ENCODE assay signal across 17 cellular contexts in the genomic region with DNA sequence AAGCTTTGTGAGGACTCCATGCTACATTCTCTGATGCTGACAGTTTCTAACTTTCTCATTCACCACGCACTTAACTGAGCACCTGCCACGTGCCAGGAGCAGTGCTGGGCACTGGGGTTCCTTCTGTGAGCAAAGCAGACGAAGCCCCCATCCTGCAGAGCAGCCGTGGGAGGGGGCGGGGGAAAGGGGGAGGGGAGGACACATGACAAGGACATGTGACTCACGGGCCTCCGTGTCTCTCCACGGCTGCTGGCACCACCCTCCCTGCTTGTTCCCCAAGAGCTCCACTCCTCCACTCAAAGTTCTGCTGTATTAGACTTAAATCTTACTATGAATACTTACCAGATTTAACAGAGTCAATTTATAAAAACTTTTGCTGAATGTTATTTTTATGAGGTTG. TPM values are rescaled to one million over a fixed set of nuclear protein-coding genes. Genes with fewer than 3 reads are reported as not detected.
A peak's percentile ranks its signal among the peaks of the same experiment; 100 is the strongest.
DNase-seq lines count a peak whose midpoint lies in the region; ATAC-seq, FAIRE-seq and TF ChIP-seq lines count a peak whose summit lies in the region.
"Had no signal": no experiment of that assay in that cellular context is flagged by ENCODE, and none has a peak within 500 bp of the region (broad histone marks: within the 10 kb centered on the region; RNA-seq: fewer than 3 reads in every experiment).

No MANE protein-coding gene starts in this region.

- H3K36me3 Mint-ChIP-seq in neural progenitor cell: no peaks in the 10 kb centered on the region

- no peak overlapping the region for H2BK20ac ChIP-seq in H1 (ENCODE audit: low read length)

- H2BK5ac ChIP-seq in H1 (ENCODE audit: low read depth, low read length): no peak overlapping the region

- CTCF ChIA-PET in H1 (lab: Charles Lee; ENCODE audit: partially characterized antibody): no interaction called here

- TF ChIP-seq POLR2A in H1 (IDR thresholded peaks at IDR 0.05; ENCODE audit: control extremely low read depth in 1 of 2, low read depth in 2 of 2, low read length in 2 of 2): no peak
- no peak for TF ChIP-seq POLR2A in stomach (IDR thresholded peaks at IDR 0.05)

- no peak overlapping the region for H4K5ac ChIP-seq in H1 (ENCODE audit: insufficient read length, low read depth, low read length)

- no peaks in the 10 kb centered on the region for H3K79me1 ChIP-seq in H1 (ENCODE audit: low read depth, low read length)

- H3K79me2 ChIP-seq in Loucy (ENCODE audit: insufficient read depth, low read length): no peaks in the 10 kb centered on the region
- no peaks in the 10 kb centered on the region for H3K79me2 ChIP-seq in H1 (ENCODE audit: control insufficient read depth in 1 of 2, insufficient read depth in 2 of 2, low read length in 2 of 2)
- H3K79me2 ChIP-seq in neural progenitor cell (ENCODE audit: low read depth): no peaks in the 10 kb centered on the region

- H3K14ac ChIP-seq in H1 (ENCODE audit: insufficient read length): no peak overlapping the region

- H3K4ac ChIP-seq in H1 (replicated peaks; ENCODE audit: insufficient read length, low read depth, low read length): no peak overlapping the region

- H4K8ac ChIP-seq in H1 (ENCODE audit: extremely low read depth, insufficient read depth, low read length): no peak overlapping the region

- DNase-seq in NCI-H2227 (lab: John Stamatoyannopoulos, UW; ENCODE audit: unreplicated experiment) (peak; percentile 78), NCI-H2227 treated with DMSO at 0.1 percent for 48 hours (lab: John Stamatoyannopoulos, UW) (no peak), H1 (ENCODE audit: low read depth in 1 of 2, low spot score in 2 of 2) (no peak), neural progenitor cell (ENCODE audit: low spot score) (no peak), stomach (no peak)
- DNase-seq: EL; NCI-H1436; NCI-H2029 treated with DMSO at 0.1 percent for 48 hours; NCI-H524 treated with DMSO at 0.1 percent for 48 hours; NK-92 treated with Interleukin-12 subunit alpha and Interleukin-12 subunit beta, amount 100 ng/mL, for 24 hours; PC-3 had no signal

- ATAC-seq in HG03378 (IDR thresholded peaks at IDR 0.05; ENCODE audit: unreplicated experiment) (no peak), GM21381 (IDR thresholded peaks at IDR 0.05; ENCODE audit: unreplicated experiment) (no peak)
- ATAC-seq: PC-3 had no signal

- H3K9me3 Mint-ChIP-seq in neural progenitor cell: no peaks in the 10 kb centered on the region

- H3K9ac ChIP-seq in Loucy (ENCODE audit: low read depth, low read length, poor library complexity, severe bottlenecking) (no peak overlapping the region), H1 (replicated peaks in 1 of 4; ENCODE audit: extremely low read depth in 1 of 4, low read depth in 3 of 4, low read length in 3 of 4) (no peak overlapping the region), neural progenitor cell (no peak overlapping the region)
- H3K9ac ChIP-seq: BLaER1 treated with 17β-estradiol and CSF1 and Interleukin-3, amounts not matched to agents 10 nM and 100 nM had no signal

- H2BK12ac ChIP-seq in H1 (ENCODE audit: low read depth, low read length): no peak overlapping the region

- H3K4me3 ChIP-seq in Loucy (ENCODE audit: low read length, poor library complexity, severe bottlenecking) (no peak overlapping the region), H1 (ENCODE audit: extremely low read depth in 1 of 4, insufficient read depth in 2 of 4, low read depth in 3 of 4, low read length in 4 of 4) (no peak overlapping the region), neural progenitor cell (no peak overlapping the region), stomach (no peak overlapping the region)
- H3K4me3 ChIP-seq: BLaER1 treated with 17β-estradiol and CSF1 and Interleukin-3, amounts not matched to agents 10 nM and 100 nM had no signal

- H3K4me1 ChIP-seq in Loucy (ENCODE audit: insufficient read depth, low read length, poor library complexity, severe bottlenecking) (no peaks in the 10 kb centered on the region), H1 (replicated peaks in 1 of 4; ENCODE audit: control insufficient read depth in 3 of 4, insufficient read depth in 4 of 4, low read length in 3 of 4) (peaks cover 0 to 15% (median 7%) of the 10 kb centered on the region in 4 experiments; a peak in 5 of 7 replicates), neural progenitor cell (peaks cover 5% of the 10 kb centered on the region), stomach (peaks cover 0 to 8% (median 6%) of the 10 kb centered on the region in 4 donors)

- H3K27ac ChIP-seq in H1 (ENCODE audit: low read depth, low read length) (no peak overlapping the region), neural progenitor cell (no peak overlapping the region), stomach (no peak overlapping the region)
- H3K27ac ChIP-seq: 22Rv1; BLaER1 treated with 17β-estradiol and CSF1 and Interleukin-3, amounts not matched to agents 10 nM and 100 nM had no signal

- H4K20me1 ChIP-seq in Loucy (ENCODE audit: insufficient read depth, low read length, poor library complexity, severe bottlenecking) (no peaks in the 10 kb centered on the region), H1 (replicated peaks in 1 of 2; ENCODE audit: control insufficient read depth in 1 of 2, insufficient read depth in 2 of 2, low read length in 2 of 2) (no peaks in the 10 kb centered on the region), neural progenitor cell (ENCODE audit: low read depth) (no peaks in the 10 kb centered on the region)
- H4K20me1 ChIP-seq: BLaER1 treated with 17β-estradiol and CSF1 and Interleukin-3, amounts not matched to agents 10 nM and 100 nM had no signal

- no peaks in the 10 kb centered on the region for H3K9me2 ChIP-seq in Loucy (replicated peaks; ENCODE audit: low read depth, low read length)

- no peak for TF ChIP-seq RAD21 in H1 (IDR thresholded peaks at IDR 0.05 in 1 of 2, conservative IDR thresholded peaks at IDR 0.05 in 1 of 2; ENCODE audit: low read depth in 2 of 2, low read length in 2 of 2)

- peaks cover 18% of the 10 kb centered on the region for H3K4me1 Mint-ChIP-seq in neural progenitor cell

- H3K36me3 ChIP-seq in Loucy (ENCODE audit: insufficient read depth, low read length): no peaks in the 10 kb centered on the region
- H3K36me3 ChIP-seq in H1 (ENCODE audit: control insufficient read depth in 2 of 4, insufficient read depth in 4 of 4, low read length in 3 of 4): no peaks in the 10 kb centered on the region
- no peaks in the 10 kb centered on the region for H3K36me3 ChIP-seq in neural progenitor cell
- no peaks in the 10 kb centered on the region for H3K36me3 ChIP-seq in stomach
- H3K36me3 ChIP-seq: BLaER1 treated with 17β-estradiol and CSF1 and Interleukin-3, amounts not matched to agents 10 nM and 100 nM had no signal

- H3K4me2 ChIP-seq in Loucy (ENCODE audit: low read depth, low read length, poor library complexity, severe bottlenecking) (no peak overlapping the region), H1 (ENCODE audit: insufficient read depth in 1 of 2, low read depth in 2 of 2, low read length in 2 of 2) (no peak overlapping the region), neural progenitor cell (no peak overlapping the region)
- H3K4me2 ChIP-seq: BLaER1 treated with 17β-estradiol and CSF1 and Interleukin-3, amounts not matched to agents 10 nM and 100 nM had no signal

- TF ChIP-seq CTCF in Loucy (conservative IDR thresholded peaks at IDR 0.05; ENCODE audit: low read length) (no peak), H1 (IDR thresholded peaks at IDR 0.05; ENCODE audit: control extremely low read depth in 1 of 3, insufficient read depth in 1 of 3, low read depth in 1 of 3, low read length in 3 of 3) (no peak), neural progenitor cell (IDR thresholded peaks at IDR 0.05) (no peak), stomach (IDR thresholded peaks at IDR 0.05) (no peak)

- POLR2A ChIA-PET in H1 (lab: Charles Lee; ENCODE audit: partially characterized antibody): no interaction called here

- H3K27me3 Mint-ChIP-seq in neural progenitor cell (ENCODE audit: insufficient read depth, low read depth): peaks cover 6% of the 10 kb centered on the region

- H3K27me3 ChIP-seq in Loucy (ENCODE audit: insufficient read depth, low read length, poor library complexity, severe bottlenecking): no peaks in the 10 kb centered on the region
- H3K27me3 ChIP-seq in H1 (replicated peaks in 1 of 4; ENCODE audit: control insufficient read depth in 3 of 4, extremely low read depth in 1 of 4, insufficient read depth in 3 of 4, low read length in 3 of 4): peaks cover 0 to 4% (median 0%) of the 10 kb centered on the region in 4 experiments; a peak in 1 of 7 replicates
- H3K27me3 ChIP-seq in neural progenitor cell: no peaks in the 10 kb centered on the region
- peaks cover 0 to 7% (median 0%) of the 10 kb centered on the region in 3 donors for H3K27me3 ChIP-seq in stomach
- H3K27me3 ChIP-seq: BLaER1 treated with 17β-estradiol and CSF1 and Interleukin-3, amounts not matched to agents 10 nM and 100 nM had no signal

- no peak overlapping the region for H3K4me3 Mint-ChIP-seq in neural progenitor cell

- H3K56ac ChIP-seq in H1 (replicated peaks; ENCODE audit: insufficient read length, low read depth, low read length): no peak overlapping the region

- peak overlapping the region; percentile 36; the same call in 1 of the 2 replicates for H2BK15ac ChIP-seq in H1 (ENCODE audit: low read length)

- no peak overlapping the region for H3K18ac ChIP-seq in H1 (ENCODE audit: extremely low read depth, low read length)

- no peak overlapping the region for H3K23ac ChIP-seq in H1 (ENCODE audit: insufficient read length)

- WGBS in H1 (ENCODE audit: extremely low coverage in 1 of 2, insufficient coverage in 1 of 2, insufficient read length in 1 of 2, insufficient replicate concordance in 2 of 2, low coverage in 1 of 2, low lambda C conversion rate in 2 of 2, missing lambda C conversion rate in 1 of 2), 2 experiments: 75% methylated on average over 2 of the region's 8 CpGs; no CpG with 5 or more reads in 1 of the 2 experiments
- 22 to 32% (median 30%) methylated on average over 7 to 8 of the region's 8 CpGs for WGBS in stomach, 5 donors

- no peak overlapping the region for H4K91ac ChIP-seq in H1 (replicated peaks; ENCODE audit: insufficient read length, low read length)

- H3F3A ChIP-seq in Loucy (ENCODE audit: low read depth) (no peaks in the 10 kb centered on the region), neural progenitor cell (ENCODE audit: low read depth) (no peaks in the 10 kb centered on the region)

- H2BK120ac ChIP-seq in H1 (replicated peaks; ENCODE audit: low read depth, low read length): no peak overlapping the region

- no peak for TF ChIP-seq EP300 in H1 (IDR thresholded peaks at IDR 0.05; ENCODE audit: borderline replicate concordance in 1 of 2, low read depth in 2 of 2, low read length in 2 of 2)
- TF ChIP-seq EP300 in stomach (IDR thresholded peaks at IDR 0.05): no peak

- H2AK5ac ChIP-seq in H1 (ENCODE audit: low read depth, low read length): no peak overlapping the region

- intact Hi-C loops in stomach (cut with DNase I; ENCODE audit: low total_unique reads): no loop called here

- H3K9me3 ChIP-seq in Loucy (ENCODE audit: insufficient read depth, low read depth, low read length) (no peaks in the 10 kb centered on the region), H1 (ENCODE audit: insufficient read depth in 2 of 2, low read depth in 1 of 2, low read length in 1 of 2) (no peaks in the 10 kb centered on the region), neural progenitor cell (ENCODE audit: low read depth) (no peaks in the 10 kb centered on the region), stomach (no peaks in the 10 kb centered on the region)
- H3K9me3 ChIP-seq: BLaER1 treated with 17β-estradiol and CSF1 and Interleukin-3, amounts not matched to agents 10 nM and 100 nM had no signal

- H2AFZ ChIP-seq in Loucy (ENCODE audit: low read length) (peak overlapping the region; percentile 45; the same call in 1 of the 2 replicates), H1 (ENCODE audit: low read length) (no peak overlapping the region), neural progenitor cell (replicated peaks) (peak overlapping the region; percentile 76)

- no peak for FAIRE-seq in H1 (lab: Jason Lieb, UNC)
- FAIRE-seq: H54 had no signal

- no peak overlapping the region for H3K27ac Mint-ChIP-seq in neural progenitor cell

- no peaks in the 10 kb centered on the region for H3K23me2 ChIP-seq in H1 (ENCODE audit: low read depth, low read length)

RNA-seq across cellular contexts. Expression of a gene that starts 55.5 kb away (rescaled TPM):
- not detected in 2 replicates for total RNA-seq in H1 (2021; fragmentation: NEBNext Ultra II Directional; extraction: Animal tissue kit (Norgen Biotek cat#: 25700))
- polyA plus RNA-seq in H1 (2011; rRNA removed): 0.08 and 0.15 TPM in 2 replicates
- 0.06 TPM for polyA plus RNA-seq in H1 (2011; cell fraction: cytosol; rRNA removed)
- polyA plus RNA-seq in H1 (2011; cell fraction: nucleus; rRNA removed): 0.47 TPM
- polyA plus RNA-seq in H1 (2012, experiment 1 of 2): 0.09 TPM in 1 of 4 replicates, not detected in the others
- not detected for polyA plus RNA-seq in H1 (2012, experiment 2 of 2)
- 0.04 TPM for polyA plus RNA-seq in H1 (2013, experiment 1 of 2)
- 0.06 TPM for polyA plus RNA-seq in H1 (2013, experiment 2 of 2)
- polyA minus RNA-seq in H1 (2011; rRNA and poly(A)+ RNA removed): not detected in 2 replicates
- not detected for polyA minus RNA-seq in H1 (2011; cell fraction: cytosol; rRNA and poly(A)+ RNA removed)
- polyA minus RNA-seq in H1 (2011; cell fraction: nucleus; rRNA and poly(A)+ RNA removed): not detected
- not detected in 2 replicates for total RNA-seq in neural progenitor cell (ENCODE audit: low replicate concordance)
- total RNA-seq in stomach: 1 to 10 TPM in 1 of 5 donors, not detected in 4; 2.4 TPM
- under 1 TPM in 1 of 3 donors, not detected in 2; 0.58 TPM for polyA plus RNA-seq in stomach
- total RNA-seq: PC-3 had no signal
